Comparison of ENCODE assay signal across 9 cellular contexts in genomic region chr12:108821407-108822397, GRCh38. TPM values are rescaled to one million over a fixed set of nuclear protein-coding genes. Genes with fewer than 3 reads are reported as not detected.
DNase-seq lines count a peak whose midpoint lies in the region; ATAC-seq and TF ChIP-seq lines count a peak whose summit lies in the region.
"Had no signal": no experiment of that assay in that cellular context is flagged by ENCODE, and none has a peak within 500 bp of the region (broad histone marks: within the 10 kb centered on the region; RNA-seq: fewer than 3 reads in every experiment).

No MANE protein-coding gene starts in this region.

- H3K27me3 ChIP-seq in PC-9 (ENCODE audit: insufficient read depth, low read depth) (no peaks in the 10 kb centered on the region), transverse colon (no peaks in the 10 kb centered on the region), suprapubic skin (no peaks in the 10 kb centered on the region)

- WGBS in transverse colon (ENCODE audit: low coverage in 1 of 2), 2 donors = 80 to 90% methylated on average over 9 to 12 of the region's 12 CpGs
- WGBS in suprapubic skin = 80% methylated on average over 12 of the region's 12 CpGs

- TF ChIP-seq EP300 in transverse colon (IDR thresholded peaks at IDR 0.05; ENCODE audit: low read depth) (no peak), suprapubic skin (IDR thresholded peaks at IDR 0.05) (no peak)

- H3K9me2 ChIP-seq in PC-9 (ENCODE audit: insufficient read depth) = no peaks in the 10 kb centered on the region

- H3K9me3 Mint-ChIP-seq in activated naive CD4-positive, alpha-beta T cell treated with anti-CD3 and anti-CD28 coated beads, Interleukin-2, amount 50 U/mL, for 72 hours = no peaks in the 10 kb centered on the region
- H3K9me3 Mint-ChIP-seq in activated naive CD4-positive, alpha-beta T cell treated with anti-CD3 and anti-CD28 coated beads for 36 hours = no peaks in the 10 kb centered on the region
- H3K9me3 Mint-ChIP-seq: naive B cell had no signal

- TF ChIP-seq POLR2A in transverse colon (IDR thresholded peaks at IDR 0.05) = no peak
- no peak for TF ChIP-seq POLR2A in suprapubic skin (IDR thresholded peaks at IDR 0.05)

- H3K4me2 ChIP-seq in PC-9 = no peak overlapping the region

- POLR2A ChIA-PET in PC-9 (lab: Charles Lee; ENCODE audit: unreplicated experiment) = no interaction called here

- no peak overlapping the region for H3K4me3 Mint-ChIP-seq in activated naive CD4-positive, alpha-beta T cell treated with anti-CD3 and anti-CD28 coated beads for 36 hours
- H3K4me3 Mint-ChIP-seq: naive B cell had no signal

- peaks cover 17% of the 10 kb centered on the region for H3K4me1 Mint-ChIP-seq in activated naive CD4-positive, alpha-beta T cell treated with anti-CD3 and anti-CD28 coated beads for 36 hours (ENCODE audit: low read depth)

- no peaks in the 10 kb centered on the region for H3K27me3 Mint-ChIP-seq in activated naive CD4-positive, alpha-beta T cell treated with anti-CD3 and anti-CD28 coated beads for 36 hours (ENCODE audit: low read depth)
- H3K27me3 Mint-ChIP-seq: naive B cell had no signal

- DNase-seq in activated naive CD4-positive, alpha-beta T cell treated with anti-CD3 and anti-CD28 coated beads, Interleukin-2, amount 50 U/mL, for 72 hours (ENCODE audit: low spot score in 2 of 2) = no peak
- DNase-seq in activated naive CD4-positive, alpha-beta T cell treated with anti-CD3 and anti-CD28 coated beads for 36 hours = no peak
- peak; percentile 11 to 54 for DNase-seq in PC-9
- peak; percentile 61 for DNase-seq in glomerular visceral epithelial cell (ENCODE audit: extremely low spot score)
- DNase-seq in transverse colon = no peak
- DNase-seq in hepatic stellate cell (ENCODE audit: low spot score) = no peak
- no peak for DNase-seq in OCI-M2 (lab: John Stamatoyannopoulos, UW; ENCODE audit: unreplicated experiment)
- DNase-seq in suprapubic skin (ENCODE audit: low spot score in 2 of 2) = no peak
- DNase-seq: naive B cell had no signal

- CTCF ChIA-PET in activated naive CD4-positive, alpha-beta T cell treated with anti-CD3 and anti-CD28 coated beads for 36 hours (lab: Charles Lee) = interaction anchor here (0.6 to 1.4 kb wide), 2 partner anchors 157 to 290 kb away, joined by 3 read pairs; no protein-coding TSS in a partner anchor
- CTCF ChIA-PET in PC-9 (lab: Charles Lee) = no interaction called here

- H3K79me2 ChIP-seq in PC-9 (ENCODE audit: low read depth) = peaks cover 34% of the 10 kb centered on the region

- intact Hi-C loops in activated naive CD4-positive, alpha-beta T cell treated with anti-CD3 and anti-CD28 coated beads for 36 hours (cut with micrococcal nuclease) = no loop called here
- intact Hi-C loops in PC-9 (cut with micrococcal nuclease; ENCODE audit: unreplicated experiment) = no loop called here
- intact Hi-C loops in transverse colon (cut with DNase I; ENCODE audit: low total_unique reads) = no loop called here

- H3K9me3 ChIP-seq in PC-9 (ENCODE audit: insufficient read depth, low read depth) (no peaks in the 10 kb centered on the region), transverse colon (no peaks in the 10 kb centered on the region), suprapubic skin (no peaks in the 10 kb centered on the region)

- no peak for TF ChIP-seq CTCF in PC-9 (conservative IDR thresholded peaks at IDR 0.05)
- TF ChIP-seq CTCF in transverse colon (IDR thresholded peaks at IDR 0.05) = no peak
- TF ChIP-seq CTCF in suprapubic skin (IDR thresholded peaks at IDR 0.05) = no peak

- H3K4me1 ChIP-seq in PC-9 (replicated peaks; ENCODE audit: insufficient read depth) (peaks cover 15% of the 10 kb centered on the region), transverse colon (peaks cover 31 to 64% (median 32%) of the 10 kb centered on the region in 4 donors), suprapubic skin (peaks cover 46% of the 10 kb centered on the region)

- H3K36me3 ChIP-seq in PC-9 (ENCODE audit: low read depth) (peaks cover 26% of the 10 kb centered on the region), transverse colon (peaks cover 0 to 6% (median 0%) of the 10 kb centered on the region in 4 donors), suprapubic skin (peaks cover 13% of the 10 kb centered on the region)

- peaks cover 23% of the 10 kb centered on the region; the same call in 1 of the 2 replicates for H3F3A ChIP-seq in PC-9 (ENCODE audit: insufficient read depth, low read depth)

- H3K27ac ChIP-seq in PC-9 (peak overlapping the region; percentile 40), transverse colon (peak overlapping the region; percentile 83 to 86 (median 84)), suprapubic skin (no peak overlapping the region)

- in situ Hi-C loops in transverse colon (cut with MboI; ENCODE audit: low pct_ligation_motif_present in 1 of 4, low pct_unique_long_range_greater_than_20kb in 1 of 4, low sequenced_read_pairs in 3 of 4) = no loop called here

- H2AFZ ChIP-seq in PC-9 = no peak overlapping the region

- no peaks in the 10 kb centered on the region for H3K36me3 Mint-ChIP-seq in activated naive CD4-positive, alpha-beta T cell treated with anti-CD3 and anti-CD28 coated beads, Interleukin-2, amount 50 U/mL, for 72 hours
- peaks cover 8% of the 10 kb centered on the region for H3K36me3 Mint-ChIP-seq in activated naive CD4-positive, alpha-beta T cell treated with anti-CD3 and anti-CD28 coated beads for 36 hours (ENCODE audit: low read depth)

- H3K4me3 ChIP-seq in PC-9 (no peak overlapping the region), transverse colon (no peak overlapping the region), suprapubic skin (no peak overlapping the region)

- H4K20me1 ChIP-seq in PC-9 (ENCODE audit: insufficient read depth) = peaks cover 16% of the 10 kb centered on the region

- peak overlapping the region in 1 of 2 donors; percentile 48 for H3K27ac Mint-ChIP-seq in activated naive CD4-positive, alpha-beta T cell treated with anti-CD3 and anti-CD28 coated beads, Interleukin-2, amount 50 U/mL, for 72 hours
- no peak overlapping the region for H3K27ac Mint-ChIP-seq in activated naive CD4-positive, alpha-beta T cell treated with anti-CD3 and anti-CD28 coated beads for 36 hours

- ATAC-seq in activated naive CD4-positive, alpha-beta T cell treated with anti-CD3 and anti-CD28 coated beads, Interleukin-2, amount 50 U/mL, for 72 hours = peak; percentile 81 to 92

- BruUV-seq in PC-9 (replicated peaks; lab: Mats Ljungman, UMichigan) = TSS peak; percentile 4

RNA-seq across cellular contexts. Expression of gene SSH1, which starts 35.7 kb away (rescaled TPM):
- total RNA-seq in activated naive CD4-positive, alpha-beta T cell treated with anti-CD3 and anti-CD28 coated beads, Interleukin-2, amount 50 U/mL, for 72 hours = 10 to 100 TPM; 25.3 to 36.0 TPM
- 10 to 100 TPM in 1 of 2 experiments, 1 to 10 TPM in 1; 8.7 to 11.1 TPM for total RNA-seq in activated naive CD4-positive, alpha-beta T cell treated with anti-CD3 and anti-CD28 coated beads for 36 hours
- 54.5 and 62.1 TPM in 2 replicates for total RNA-seq in PC-9 (2021)
- total RNA-seq in transverse colon = 10 to 100 TPM; 15.0 to 39.0 (median 18.9) TPM
- total RNA-seq in suprapubic skin = 10 to 100 TPM; 11.2 to 26.0 (median 15.8) TPM

RNA-seq across cellular contexts. Expression of gene DAO, which starts 58.2 kb away (rescaled TPM):
- not detected for total RNA-seq in activated naive CD4-positive, alpha-beta T cell treated with anti-CD3 and anti-CD28 coated beads, Interleukin-2, amount 50 U/mL, for 72 hours
- total RNA-seq in activated naive CD4-positive, alpha-beta T cell treated with anti-CD3 and anti-CD28 coated beads for 36 hours = not detected
- total RNA-seq in PC-9 (2021) (not detected in 2 replicates), transverse colon (1 to 10 TPM in 3 of 4 donors, not detected in 1; 3.7 to 7.1 (median 4.4) TPM), suprapubic skin (not detected)

Comparison
In these comparisons a context has a peak if more than half of its experiments do, and no peak if none do; other contexts are left out.
1. DNase-seq: peak in PC-9 (2 of 2) and glomerular visceral epithelial cell (single experiment); none in activated naive CD4-positive, alpha-beta T cell treated with anti-CD3 and anti-CD28 coated beads, Interleukin-2, amount 50 U/mL, for 72 hours (0 of 2), activated naive CD4-positive, alpha-beta T cell treated with anti-CD3 and anti-CD28 coated beads for 36 hours (single experiment), transverse colon (single experiment), hepatic stellate cell (single experiment), OCI-M2 (single experiment) and suprapubic skin (0 of 2).